ENCODE assay signal across 26 cellular contexts in genomic region chr3:176683382-176683781, GRCh38.
"Had no signal": no experiment of that assay in that cellular context is flagged by ENCODE, and none has a peak within 500 bp of the region (broad histone marks: within the 10 kb centered on the region; RNA-seq: fewer than 3 reads in every experiment).

No MANE protein-coding gene starts in this region.

- H3K4me1 ChIP-seq: esophagus muscularis mucosa, foreskin keratinocyte, gastroesophageal sphincter, heart left ventricle, neural progenitor cell, prostate gland, right atrium auricular region, suprapubic skin, transverse colon, vagina had no signal

- H3K9me3 ChIP-seq: prostate gland, suprapubic skin, transverse colon, vagina had no signal

- H3K27ac ChIP-seq: esophagus muscularis mucosa, foreskin keratinocyte, gastroesophageal sphincter, heart left ventricle, hepatocyte, neural progenitor cell, prostate gland, right atrium auricular region, suprapubic skin, transverse colon, vagina had no signal

- H3K36me3 ChIP-seq: esophagus muscularis mucosa, gastroesophageal sphincter, heart left ventricle, neural progenitor cell, prostate gland, right atrium auricular region, suprapubic skin, transverse colon, vagina had no signal

- H3K4me3 ChIP-seq: esophagus muscularis mucosa, gastroesophageal sphincter, heart left ventricle, hepatocyte, neural progenitor cell, prostate gland, right atrium auricular region, smooth muscle cell, suprapubic skin, transverse colon, vagina had no signal

- H3K27me3 ChIP-seq: esophagus muscularis mucosa, foreskin keratinocyte, gastroesophageal sphincter, heart left ventricle, hepatocyte, neural progenitor cell, right atrium auricular region, suprapubic skin, transverse colon, vagina had no signal

- ATAC-seq: foreskin keratinocyte; gastroesophageal sphincter; heart left ventricle; left lobe of liver; naive thymus-derived CD4-positive, alpha-beta T cell; sciatic nerve; stimulated activated naive CD8-positive, alpha-beta T cell treated with anti-CD3 and anti-CD28 coated beads, Interleukin-15, amount 100 ng/mL, for 72 hours had no signal

- DNase-seq: dermis blood vessel endothelial cell; effector memory CD4-positive, alpha-beta T cell; foreskin keratinocyte; heart left ventricle; kidney; mesenchymal stem cell; midbrain; naive thymus-derived CD4-positive, alpha-beta T cell; stimulated activated CD4-positive, alpha-beta T cell treated with anti-CD3 and anti-CD28 coated beads, Interleukin-12 subunit alpha, Interleukin-12 subunit beta, amount 100 ng/mL, for 4 hours; stimulated activated CD4-positive, alpha-beta T cell treated with anti-CD3 and anti-CD28 coated beads, Interleukin-1b, Interleukin-23, amount 100 ng/mL, for 48 hours; stimulated activated CD4-positive, alpha-beta T cell treated with anti-CD3 and anti-CD28 coated beads, Interleukin-4, amount 100 ng/mL, for 1 hour; stimulated activated CD8-positive, alpha-beta memory T cell treated with anti-CD3 and anti-CD28 coated beads, Interleukin-4, amount 100 ng/mL, for 48 hours; stimulated activated naive CD4-positive, alpha-beta T cell; stimulated activated naive CD8-positive, alpha-beta T cell treated with anti-CD3 and anti-CD28 coated beads, Interleukin-15, amount 100 ng/mL, for 72 hours; transverse colon had no signal
